ENCODE assay signal across 8 cellular contexts in the genomic region with DNA sequence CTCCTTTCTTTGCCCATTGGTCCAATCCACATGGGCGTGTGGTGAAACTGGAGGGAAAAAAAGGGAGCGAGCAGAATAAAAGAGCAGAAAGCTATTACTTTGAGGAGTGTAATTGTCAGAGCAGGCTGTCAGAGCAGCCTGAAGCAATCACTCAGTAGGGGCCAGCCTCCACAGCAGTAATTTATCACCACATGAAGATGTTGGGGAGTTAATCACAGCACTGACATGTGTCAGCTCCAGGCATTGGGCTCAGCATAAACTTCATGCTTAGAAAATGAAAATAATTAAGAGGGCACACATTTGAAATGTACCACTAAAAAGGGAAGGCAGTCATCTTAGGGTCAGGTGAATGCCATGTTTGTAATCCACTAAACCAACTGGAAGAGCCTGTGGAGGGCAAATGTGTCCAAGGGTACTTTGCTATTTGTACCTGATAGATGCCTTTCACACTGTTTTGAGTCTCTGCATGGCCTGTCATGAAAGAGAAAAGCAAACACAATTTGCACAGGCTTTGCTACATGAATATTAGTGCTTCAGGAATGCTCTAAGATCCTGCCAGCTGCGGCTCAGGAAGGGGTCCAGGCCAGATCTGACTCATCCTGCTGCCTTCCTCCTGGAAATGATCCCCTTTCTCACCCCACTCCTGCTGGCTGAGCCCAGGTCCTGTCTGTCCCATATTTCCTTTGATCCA. TPM values are rescaled to one million over a fixed set of nuclear protein-coding genes. Genes with fewer than 3 reads are reported as not detected.
DNase-seq lines count a peak whose midpoint lies in the region; ATAC-seq and TF ChIP-seq lines count a peak whose summit lies in the region.

No MANE protein-coding gene starts in this region.

- H4K20me1 ChIP-seq in Karpas-422 (ENCODE audit: insufficient read depth, low read depth, low read length): no peaks in the 10 kb centered on the region; the same call in 1 of the 2 replicates

- in situ Hi-C loops in brain microvascular endothelial cell (cut with HindIII; ENCODE audit: low pct_ligation_motif_present, low sequenced_read_pairs): no loop called here

- H3K9me3 ChIP-seq in Karpas-422 (ENCODE audit: low read length) (no peaks in the 10 kb centered on the region), mucosa of stomach (ENCODE audit: control insufficient read depth, low read length) (no peaks in the 10 kb centered on the region), aorta (ENCODE audit: control insufficient read depth, low read length) (no peaks in the 10 kb centered on the region)

- 77 to 84% methylated on average over 3 of the region's 3 CpGs for WGBS in aorta, 2 donors

- H3K27ac ChIP-seq in Karpas-422 (ENCODE audit: low read length) (no peak overlapping the region), brain microvascular endothelial cell (peak overlapping the region; percentile 88), aorta (ENCODE audit: low read depth in 1 of 2, low read length in 2 of 2) (no peak overlapping the region)

- no peaks in the 10 kb centered on the region for H3K36me3 ChIP-seq in Karpas-422 (ENCODE audit: insufficient read depth, low read length)
- peaks cover 8% of the 10 kb centered on the region for H3K36me3 ChIP-seq in brain microvascular endothelial cell (replicated peaks)
- H3K36me3 ChIP-seq in mucosa of stomach (ENCODE audit: control insufficient read depth, insufficient read depth, low read length): no peaks in the 10 kb centered on the region
- H3K36me3 ChIP-seq in aorta (ENCODE audit: control insufficient read depth in 1 of 2, insufficient read depth in 2 of 2, low read length in 1 of 2): no peaks in the 10 kb centered on the region

- no peak for ATAC-seq in GM21723 (IDR thresholded peaks at IDR 0.05; ENCODE audit: unreplicated experiment)
- ATAC-seq in aorta (ENCODE audit: low FRiP score): no peak

- DNase-seq in AG09309 (ENCODE audit: low read depth) (no peak), Karpas-422 (peak; percentile 36), brain microvascular endothelial cell (peak; percentile 82), aorta (no peak), OCI-M2 (lab: John Stamatoyannopoulos, UW; ENCODE audit: unreplicated experiment) (no peak), epidermal melanocyte (ENCODE audit: insufficient read length, low spot score) (no peak)

- intact Hi-C loops in aorta (cut with DNase I): loop anchor here in 1 of 2 donors (5.0 kb wide), 1 partner anchor 199 kb away; no protein-coding TSS in a partner anchor

- no peak overlapping the region for H3K9ac ChIP-seq in Karpas-422 (ENCODE audit: low read length)
- H3K9ac ChIP-seq in mucosa of stomach (ENCODE audit: low read length): peak overlapping the region; percentile 35

- peaks cover 3% of the 10 kb centered on the region; the same call in 1 of the 2 replicates for H3K27me3 ChIP-seq in Karpas-422 (ENCODE audit: low read length)
- H3K27me3 ChIP-seq in brain microvascular endothelial cell (replicated peaks): no peaks in the 10 kb centered on the region
- peaks cover 7% of the 10 kb centered on the region for H3K27me3 ChIP-seq in mucosa of stomach (ENCODE audit: control insufficient read depth, insufficient read depth, low read length)
- no peaks in the 10 kb centered on the region for H3K27me3 ChIP-seq in aorta (ENCODE audit: control insufficient read depth in 1 of 2, insufficient read depth in 2 of 2, low read length in 1 of 2)

- no peak overlapping the region for H3K4me3 ChIP-seq in AG09309 (ENCODE audit: control insufficient read depth, low read depth, low read length)
- no peak overlapping the region for H3K4me3 ChIP-seq in Karpas-422 (ENCODE audit: low read length)
- H3K4me3 ChIP-seq in brain microvascular endothelial cell (ENCODE audit: low read depth, low read length): no peak overlapping the region
- no peak overlapping the region for H3K4me3 ChIP-seq in mucosa of stomach (ENCODE audit: low read length)
- H3K4me3 ChIP-seq in aorta (ENCODE audit: low read length in 2 of 2): no peak overlapping the region

- H3K79me2 ChIP-seq in Karpas-422 (ENCODE audit: low read length): no peaks in the 10 kb centered on the region

- TF ChIP-seq CTCF in AG09309 (IDR thresholded peaks at IDR 0.05; ENCODE audit: control insufficient read depth, insufficient read depth, low read depth, low read length, missing control alignments) (peak; percentile 4), brain microvascular endothelial cell (IDR thresholded peaks at IDR 0.05; ENCODE audit: low read depth, low read length, missing control alignments) (peak; percentile 15)

- H3K4me1 ChIP-seq in Karpas-422 (ENCODE audit: low read length) (peaks cover 26% of the 10 kb centered on the region), mucosa of stomach (ENCODE audit: control insufficient read depth, insufficient read depth, low read length) (peaks cover 15% of the 10 kb centered on the region), aorta (ENCODE audit: control insufficient read depth in 1 of 2, insufficient read depth in 2 of 2, low read length in 2 of 2) (no peaks in the 10 kb centered on the region)

- no peak overlapping the region for H2AFZ ChIP-seq in Karpas-422 (ENCODE audit: low read length)

- H3K9me2 ChIP-seq in Karpas-422 (replicated peaks; ENCODE audit: insufficient read depth, low read length): no peaks in the 10 kb centered on the region

- no peak overlapping the region for H3K4me2 ChIP-seq in Karpas-422 (ENCODE audit: low read depth, low read length, poor library complexity, severe bottlenecking)

RNA-seq across cellular contexts. Expression of a gene that starts 2.9 kb away (rescaled TPM):
- not detected in 2 replicates for total RNA-seq in Karpas-422 (2014; rRNA removed; shearing (Covaris generic); ENCODE audit: low replicate concordance)
- total RNA-seq in aorta: 10 to 100 TPM in 1 of 2 donors, 1 to 10 TPM in 1; 10.0 to 18.2 TPM
- polyA plus RNA-seq in aorta: 1 to 10 TPM; 5.2 to 7.4 TPM

Comparison
In these comparisons a context has a peak if more than half of its experiments do, and no peak if none do; other contexts are left out.
1. DNase-seq: peak in Karpas-422 (single experiment) and brain microvascular endothelial cell (single experiment); none in AG09309 (single experiment), aorta (0 of 2), OCI-M2 (single experiment) and epidermal melanocyte (single experiment).
2. RNA of a gene that starts 2.9 kb away (total RNA-seq): 10.0 to 18.2 TPM in aorta; not detected in Karpas-422; every median in the first group is over 10 times any median in the second.